In the genomic region with DNA sequence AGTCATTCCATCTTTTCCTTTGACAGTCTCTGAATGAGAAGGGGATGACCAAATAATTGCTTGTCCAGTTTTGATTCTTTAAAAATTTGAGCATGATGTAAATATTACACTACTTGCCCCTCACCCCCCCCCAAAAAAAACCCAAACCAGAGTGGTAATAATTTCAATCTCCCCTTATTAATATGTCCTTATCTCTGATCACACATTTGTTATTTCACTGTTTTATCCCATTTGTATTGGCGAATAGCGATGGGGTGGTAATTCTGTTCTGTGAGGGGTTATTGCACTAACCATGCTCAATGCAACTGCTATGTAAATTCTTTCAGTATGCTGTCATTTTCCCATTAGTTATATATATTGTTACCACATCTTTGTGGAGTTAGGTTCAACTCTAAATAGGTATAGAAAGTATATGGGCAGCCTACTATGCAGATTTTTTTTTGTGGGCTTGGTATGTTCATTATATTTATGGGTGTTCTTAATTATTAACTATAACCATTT, we compare ENCODE assay signal across 1 cellular context.
TF ChIP-seq lines count a peak whose summit lies in the region.

No MANE protein-coding gene starts in this region.

TF ChIP-seq in HepG2, 621 proteins besides CTCF, POLR2A, EP300 and RAD21:
- TF ChIP-seq CBX2 (IDR thresholded peaks at IDR 0.05; ENCODE audit: low read depth, low read length) (peak; percentile 58; the same call in 1 of the 2 replicates), CBX2 (CRISPR knock-in tag; IDR thresholded peaks at IDR 0.05; ENCODE audit: low read depth) (no peak), ZNF136 (CRISPR knock-in tag; IDR thresholded peaks at IDR 0.05; ENCODE audit: low read depth) (no peak)
